11 cellular contexts compared by ENCODE assay signal in genomic region chr11:45658292-45658991, GRCh38. TPM values are rescaled to one million over a fixed set of nuclear protein-coding genes. Genes with fewer than 3 reads are reported as not detected.
DNase-seq lines count a peak whose midpoint lies in the region; ATAC-seq and TF ChIP-seq lines count a peak whose summit lies in the region.
"Had no signal": no experiment of that assay in that cellular context is flagged by ENCODE, and none has a peak within 500 bp of the region (broad histone marks: within the 10 kb centered on the region; RNA-seq: fewer than 3 reads in every experiment).

No MANE protein-coding gene starts in this region.

- H3K36me3 ChIP-seq in right lobe of liver (no peaks in the 10 kb centered on the region), tibial artery (no peaks in the 10 kb centered on the region)

- peaks cover 0 to 3% of the 10 kb centered on the region in 2 donors for H3K27me3 ChIP-seq in right lobe of liver
- peaks cover 0 to 55% of the 10 kb centered on the region in 2 donors for H3K27me3 ChIP-seq in tibial artery

- H3K9me3 Mint-ChIP-seq in T-helper 2 cell treated with Interferon-gamma antibody and Interleukin-4, amounts not matched to agents 5 μg/mL and 100 μg/mL, for 36 hours: no peaks in the 10 kb centered on the region
- H3K9me3 Mint-ChIP-seq in type B pancreatic cell: no peaks in the 10 kb centered on the region

- peaks cover 0 to 4% (median 0%) of the 10 kb centered on the region in 4 donors for H3K4me1 ChIP-seq in right lobe of liver
- H3K4me1 ChIP-seq in tibial artery: peaks cover 0 to 57% (median 20%) of the 10 kb centered on the region in 4 donors

- no peak overlapping the region for H3K4me3 Mint-ChIP-seq in T-helper 2 cell treated with Interferon-gamma antibody and Interleukin-4, amounts not matched to agents 5 μg/mL and 100 μg/mL, for 36 hours
- no peak overlapping the region for H3K4me3 Mint-ChIP-seq in type B pancreatic cell

- H3K4me1 Mint-ChIP-seq in T-helper 2 cell treated with Interferon-gamma antibody and Interleukin-4, amounts not matched to agents 5 μg/mL and 100 μg/mL, for 36 hours (ENCODE audit: low read depth): peaks cover 9% of the 10 kb centered on the region
- H3K4me1 Mint-ChIP-seq in type B pancreatic cell (ENCODE audit: unreplicated experiment): peaks cover 59% of the 10 kb centered on the region

- no peak for TF ChIP-seq CTCF in choroid plexus epithelial cell (conservative IDR thresholded peaks at IDR 0.05; ENCODE audit: low read depth, low read length)
- TF ChIP-seq CTCF in right lobe of liver (IDR thresholded peaks at IDR 0.05): no peak
- TF ChIP-seq CTCF in tibial artery (IDR thresholded peaks at IDR 0.05): no peak
- TF ChIP-seq CTCF in type B pancreatic cell (conservative IDR thresholded peaks at IDR 0.05): no peak

- peak; percentile 22 for DNase-seq in T-helper 2 cell treated with Interferon-gamma antibody and Interleukin-4, amounts not matched to agents 5 μg/mL and 100 μg/mL, for 36 hours (ENCODE audit: low spot score)
- DNase-seq in T-helper 2 cell (no peak), choroid plexus epithelial cell (ENCODE audit: low read depth) (peak; percentile 80), right lobe of liver (peak; percentile 65 to 77 (median 73)), tibial artery (peak; percentile 77 to 90), type B pancreatic cell (ENCODE audit: extremely low spot score, unreplicated experiment) (no peak), NCI-H82 (lab: John Stamatoyannopoulos, UW) (no peak)
- DNase-seq: effector CD8-positive, alpha-beta T cell had no signal

- peak overlapping the region; percentile 11 for H3K4me3 ChIP-seq in choroid plexus epithelial cell (ENCODE audit: low read depth, low read length)
- no peak overlapping the region for H3K4me3 ChIP-seq in right lobe of liver
- H3K4me3 ChIP-seq in tibial artery: no peak overlapping the region
- H3K4me3 ChIP-seq: A549 had no signal

- no peak for TF ChIP-seq POLR2A in right lobe of liver (IDR thresholded peaks at IDR 0.05)

- H3K36me3 Mint-ChIP-seq in T-helper 2 cell treated with Interferon-gamma antibody and Interleukin-4, amounts not matched to agents 5 μg/mL and 100 μg/mL, for 36 hours (ENCODE audit: low read depth): no peaks in the 10 kb centered on the region
- H3K36me3 Mint-ChIP-seq in type B pancreatic cell: no peaks in the 10 kb centered on the region

- H3K27ac ChIP-seq in right lobe of liver (peak overlapping the region in 2 of 3 donors; percentile 19 to 51), tibial artery (peak overlapping the region; percentile 45 to 64)
- H3K27ac ChIP-seq: A549, KMS-11 had no signal

- H3K9me3 ChIP-seq in right lobe of liver: no peaks in the 10 kb centered on the region
- H3K9me3 ChIP-seq in tibial artery: no peaks in the 10 kb centered on the region
- H3K9me3 ChIP-seq: A549 had no signal

- ATAC-seq in right lobe of liver: peak; percentile 72 to 86 (median 82)
- no peak for ATAC-seq in GM19324 (IDR thresholded peaks at IDR 0.05; ENCODE audit: low FRiP score, unreplicated experiment)
- ATAC-seq: A549 had no signal

- H3K27me3 Mint-ChIP-seq in T-helper 2 cell treated with Interferon-gamma antibody and Interleukin-4, amounts not matched to agents 5 μg/mL and 100 μg/mL, for 36 hours (ENCODE audit: low read depth): peaks cover 34% of the 10 kb centered on the region
- peaks cover 46% of the 10 kb centered on the region for H3K27me3 Mint-ChIP-seq in type B pancreatic cell

- WGBS in right lobe of liver (ENCODE audit: insufficient coverage, low coverage, low lambda C conversion rate, missing lambda C conversion rate): 15% methylated on average over 4 of the region's 19 CpGs

- intact Hi-C loops in right lobe of liver (cut with DNase I) (loop anchor here (10.0 kb wide), 1 partner anchor 284 kb away; no protein-coding TSS in a partner anchor), tibial artery (cut with DNase I; ENCODE audit: low total_unique reads) (loop anchor here (5.0 to 10.0 kb wide), 2 partner anchors 246 to 284 kb away; no protein-coding TSS in a partner anchor)

- H3K27ac Mint-ChIP-seq in T-helper 2 cell treated with Interferon-gamma antibody and Interleukin-4, amounts not matched to agents 5 μg/mL and 100 μg/mL, for 36 hours: no peak overlapping the region
- H3K27ac Mint-ChIP-seq in type B pancreatic cell: no peak overlapping the region

RNA-seq across cellular contexts. Expression of gene CHST1, which starts 7.0 kb away (rescaled TPM):
- total RNA-seq in right lobe of liver: 1 to 10 TPM in 3 of 6 experiments, under 1 TPM in 3; 0.49 to 1.6 (median 0.92) TPM
- 4.5 and 9.2 TPM in 2 replicates for total RNA-seq in type B pancreatic cell (ENCODE audit: low replicate concordance)

Comparison
In these comparisons a context has a peak if more than half of its experiments do, and no peak if none do; other contexts are left out.
1. DNase-seq: peak in T-helper 2 cell treated with Interferon-gamma antibody and Interleukin-4, amounts not matched to agents 5 μg/mL and 100 μg/mL, for 36 hours (single experiment), choroid plexus epithelial cell (single experiment), right lobe of liver (3 of 3) and tibial artery (2 of 2); none in T-helper 2 cell (0 of 5), type B pancreatic cell (single experiment) and NCI-H82 (single experiment).